18 cellular contexts compared by ENCODE assay signal in genomic region chr13:61648546-61648945, GRCh38.
"Had no signal": no experiment of that assay in that cellular context is flagged by ENCODE, and none has a peak within 500 bp of the region (broad histone marks: within the 10 kb centered on the region; RNA-seq: fewer than 3 reads in every experiment).

No MANE protein-coding gene starts in this region.

- H3K36me3 Mint-ChIP-seq: T-cell had no signal

- H3K4me3 Mint-ChIP-seq: T-cell had no signal

- DNase-seq: KBM-7, NCI-H1092, NCI-H1105 treated with DMSO at 0.1 percent for 48 hours, NCI-H1436, NCI-H187, NCI-H2029, NCI-H2081 treated with DMSO at 0.1 percent for 48 hours, NCI-H2171, NCI-H345, NCI-H446 treated with DMSO at 0.1 percent for 48 hours, NCI-H510A treated with DMSO at 0.1 percent for 48 hours, NCI-H69, NCI-H774, Right ventricle myocardium superior, RPMI8226, SW 1271, T-cell had no signal

- H3K27ac ChIP-seq: HL-60 had no signal

- H3K27ac Mint-ChIP-seq: T-cell had no signal

- ATAC-seq: T-cell had no signal

- H3K27me3 Mint-ChIP-seq: T-cell had no signal

- H3K4me1 Mint-ChIP-seq: T-cell had no signal
